ENCODE assay signal across 24 cellular contexts in the genomic region with DNA sequence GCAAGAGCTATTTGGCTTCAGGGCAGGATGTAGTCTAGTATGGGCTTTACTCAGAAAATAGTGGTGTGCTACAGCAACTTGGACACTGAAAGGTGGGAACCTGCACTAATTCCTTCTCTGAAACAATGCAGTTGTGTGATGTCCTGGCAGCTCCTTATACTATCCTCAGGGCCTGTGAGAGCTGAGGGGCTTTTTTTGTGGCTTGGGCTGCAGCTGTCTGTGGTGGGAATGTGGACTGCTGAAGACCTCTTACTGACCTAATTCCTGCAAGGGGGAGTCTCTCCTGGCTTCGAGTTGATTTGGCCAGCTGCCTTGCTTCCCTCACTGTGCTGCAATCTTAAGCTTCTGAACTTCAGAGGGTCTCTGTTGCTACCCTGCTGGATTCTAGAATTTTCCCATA.
"Had no signal": no experiment of that assay in that cellular context is flagged by ENCODE, and none has a peak within 500 bp of the region (broad histone marks: within the 10 kb centered on the region; RNA-seq: fewer than 3 reads in every experiment).

No MANE protein-coding gene starts in this region.

- H3K9me3 ChIP-seq: testis, thyroid gland, upper lobe of right lung, uterus had no signal

- H3K36me3 ChIP-seq: stomach, suprapubic skin, thoracic aorta, thyroid gland, tibial artery, tibial nerve, transverse colon, upper lobe of left lung, upper lobe of right lung, uterus, vagina had no signal

- H3K4me1 ChIP-seq: stomach, suprapubic skin, testis, thyroid gland, tibial artery, tibial nerve, transverse colon, upper lobe of left lung, upper lobe of right lung, uterus, vagina had no signal

- DNase-seq: stimulated activated CD4-positive, alpha-beta T cell treated with anti-CD3 and anti-CD28 coated beads, Interleukin-2, amount 100 ng/mL, for 48 hours; stimulated activated CD4-positive, alpha-beta T cell treated with anti-CD3 and anti-CD28 coated beads, Interleukin-4, amount 100 ng/mL, for 1 hour; stimulated activated CD4-positive, alpha-beta T cell treated with anti-CD3 and anti-CD28 coated beads, Interleukin-4, amount 100 ng/mL, for 24 hours; stimulated activated CD4-positive, alpha-beta T cell treated with anti-CD3 and anti-CD28 coated beads, Interleukin-4, amount 100 ng/mL, for 4 hours; stimulated activated CD8-positive, alpha-beta memory T cell treated with anti-CD3 and anti-CD28 coated beads, Interleukin-4, amount 100 ng/mL, for 48 hours; stimulated activated naive B cell treated with anti-CD40 and anti-IgM and Interleukin-4, amounts not matched to agents 10 μg/mL and 1 μg/mL and 100 μg/mL, for 72 hours; stimulated activated naive CD4-positive, alpha-beta T cell; stimulated activated naive CD4-positive, alpha-beta T cell treated with Interleukin-2 at 50 U/mL for 16 hours; stimulated activated naive CD8-positive, alpha-beta T cell treated with anti-CD3 and anti-CD28 coated beads, Interleukin-15, amount 100 ng/mL, for 72 hours; stimulated activated naive CD8-positive, alpha-beta T cell treated with anti-CD3 and anti-CD28 coated beads, Interleukin-15, Interleukin-2, amounts not matched to agents 100 U/mL and 50 U/mL, for 24 hours; stomach; substantia nigra; testis; thyroid gland; tibial artery; transverse colon; trophoblast cell; upper lobe of left lung; upper lobe of right lung; uterus had no signal

- H3K27me3 ChIP-seq: stomach, suprapubic skin, testis, thyroid gland, tibial artery, tibial nerve, transverse colon, upper lobe of left lung, upper lobe of right lung, uterus, vagina had no signal

- H3K4me3 ChIP-seq: stomach, suprapubic skin, testis, thoracic aorta, thyroid gland, tibial artery, tibial nerve, transverse colon, upper lobe of left lung, upper lobe of right lung, uterus, vagina had no signal

- H3K27ac ChIP-seq: stomach, suprapubic skin, testis, thoracic aorta, thyroid gland, tibial artery, tibial nerve, transverse colon, upper lobe of left lung, upper lobe of right lung, uterus, vagina had no signal
